Comparison of ENCODE assay signal across 12 cellular contexts in the genomic region with DNA sequence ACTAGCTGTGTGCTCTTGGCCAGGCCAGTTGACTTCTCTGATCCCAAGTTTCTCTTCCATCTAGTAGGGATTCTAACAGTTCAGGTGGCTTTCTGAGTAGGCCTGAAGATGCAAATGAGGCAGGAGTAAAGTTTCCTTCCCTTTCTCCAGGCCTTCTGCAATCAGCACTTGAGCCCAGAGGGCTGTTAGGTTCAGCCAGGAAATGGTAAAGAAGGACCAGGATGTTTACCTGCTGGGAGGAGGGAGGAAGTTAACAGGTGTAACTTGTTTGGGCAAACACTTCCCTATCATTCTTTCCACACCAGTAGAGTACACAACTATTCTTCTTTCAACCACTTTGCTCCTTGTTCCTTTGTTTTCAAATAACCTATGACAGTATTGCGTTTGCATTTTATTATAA. TPM values are rescaled to one million over a fixed set of nuclear protein-coding genes. Genes with fewer than 3 reads are reported as not detected.
DNase-seq lines count a peak whose midpoint lies in the region; ATAC-seq and TF ChIP-seq lines count a peak whose summit lies in the region.
"Had no signal": no experiment of that assay in that cellular context is flagged by ENCODE, and none has a peak within 500 bp of the region (broad histone marks: within the 10 kb centered on the region; RNA-seq: fewer than 3 reads in every experiment).

No MANE protein-coding gene starts in this region.

- TF ChIP-seq CTCF in epithelial cell of esophagus (IDR thresholded peaks at IDR 0.05; ENCODE audit: insufficient read depth, low read depth, low read length, missing control alignments) = no peak

- ATAC-seq in stimulated activated effector memory CD8-positive, alpha-beta T cell treated with anti-CD3 and anti-CD28 coated beads, Interleukin-12 subunit alpha, Interleukin-12 subunit beta, amount 100 ng/mL, for 72 hours = no peak
- ATAC-seq in GM18519 (IDR thresholded peaks at IDR 0.05; ENCODE audit: low FRiP score, unreplicated experiment) = no peak

- no peaks in the 10 kb centered on the region for H3K27me3 Mint-ChIP-seq in activated CD4-positive, alpha-beta T cell treated with anti-CD3 and anti-CD28 coated beads, Interleukin-2, amount 10 ng/mL, durations not matched to agents 24 days and 14 days

- H3K36me3 Mint-ChIP-seq in activated CD4-positive, alpha-beta T cell treated with anti-CD3 and anti-CD28 coated beads, Interleukin-2, amount 10 ng/mL, durations not matched to agents 24 days and 14 days (ENCODE audit: low read depth) = no peaks in the 10 kb centered on the region
- no peaks in the 10 kb centered on the region for H3K36me3 Mint-ChIP-seq in stimulated activated effector memory CD8-positive, alpha-beta T cell treated with anti-CD3 and anti-CD28 coated beads, Interleukin-12 subunit alpha, Interleukin-12 subunit beta, amount 100 ng/mL, for 72 hours

- H3K4me1 Mint-ChIP-seq in activated CD4-positive, alpha-beta T cell treated with anti-CD3 and anti-CD28 coated beads, Interleukin-2, amount 10 ng/mL, durations not matched to agents 24 days and 14 days = peaks cover 58% of the 10 kb centered on the region
- peaks cover 18% of the 10 kb centered on the region for H3K4me1 Mint-ChIP-seq in stimulated activated effector memory CD8-positive, alpha-beta T cell treated with anti-CD3 and anti-CD28 coated beads, Interleukin-12 subunit alpha, Interleukin-12 subunit beta, amount 100 ng/mL, for 72 hours

- DNase-seq in activated CD4-positive, alpha-beta T cell treated with anti-CD3 and anti-CD28 coated beads, Interleukin-2, amount 10 ng/mL, durations not matched to agents 24 days and 14 days = no peak
- no peak for DNase-seq in activated CD4-positive, alpha-beta T cell treated with anti-CD3 and anti-CD28 coated beads, Interleukin-2, amount 50 U/mL, for 48 hours
- DNase-seq in NCI-H774 (lab: John Stamatoyannopoulos, UW) = peak; percentile 53
- DNase-seq in epithelial cell of esophagus (ENCODE audit: low read depth) = peak; percentile 65
- no peak for DNase-seq in stimulated activated effector memory CD8-positive, alpha-beta T cell treated with anti-CD3 and anti-CD28 coated beads, Interleukin-12 subunit alpha, Interleukin-12 subunit beta, amount 100 ng/mL, for 72 hours (ENCODE audit: low spot score in 2 of 2)
- no peak for DNase-seq in NCI-H226
- no peak for DNase-seq in NCI-H1048 (lab: John Stamatoyannopoulos, UW)
- DNase-seq: aorta, DMS 273 treated with DMSO at 0.1 percent for 48 hours, glutamatergic neuron, spleen had no signal

- H3K27ac Mint-ChIP-seq in activated CD4-positive, alpha-beta T cell treated with anti-CD3 and anti-CD28 coated beads, Interleukin-2, amount 10 ng/mL, durations not matched to agents 24 days and 14 days = peak overlapping the region; percentile 93
- peak overlapping the region; percentile 81 for H3K27ac Mint-ChIP-seq in stimulated activated effector memory CD8-positive, alpha-beta T cell treated with anti-CD3 and anti-CD28 coated beads, Interleukin-12 subunit alpha, Interleukin-12 subunit beta, amount 100 ng/mL, for 72 hours

- H3K9me3 Mint-ChIP-seq in activated CD4-positive, alpha-beta T cell treated with anti-CD3 and anti-CD28 coated beads, Interleukin-2, amount 10 ng/mL, durations not matched to agents 24 days and 14 days = peaks cover 5% of the 10 kb centered on the region
- no peaks in the 10 kb centered on the region for H3K9me3 Mint-ChIP-seq in stimulated activated effector memory CD8-positive, alpha-beta T cell treated with anti-CD3 and anti-CD28 coated beads, Interleukin-12 subunit alpha, Interleukin-12 subunit beta, amount 100 ng/mL, for 72 hours

- H3K4me3 ChIP-seq in epithelial cell of esophagus (ENCODE audit: low read length) = no peak overlapping the region
- H3K4me3 ChIP-seq: spleen had no signal

- intact Hi-C loops in activated CD4-positive, alpha-beta T cell treated with anti-CD3 and anti-CD28 coated beads, Interleukin-2, amount 10 ng/mL, durations not matched to agents 24 days and 14 days (cut with micrococcal nuclease) = no loop called here

- peak overlapping the region; percentile 59 for H3K4me3 Mint-ChIP-seq in activated CD4-positive, alpha-beta T cell treated with anti-CD3 and anti-CD28 coated beads, Interleukin-2, amount 10 ng/mL, durations not matched to agents 24 days and 14 days
- peak overlapping the region; percentile 17 for H3K4me3 Mint-ChIP-seq in stimulated activated effector memory CD8-positive, alpha-beta T cell treated with anti-CD3 and anti-CD28 coated beads, Interleukin-12 subunit alpha, Interleukin-12 subunit beta, amount 100 ng/mL, for 72 hours

RNA-seq across cellular contexts. Expression of a gene that starts 13.3 kb away (rescaled TPM):
- 71.5 and 77.5 TPM in 2 replicates for total RNA-seq in activated CD4-positive, alpha-beta T cell treated with anti-CD3 and anti-CD28 coated beads, Interleukin-2, amount 10 ng/mL, durations not matched to agents 24 days and 14 days

Comparison
In these comparisons a context has a peak if more than half of its experiments do, and no peak if none do; other contexts are left out.
1. DNase-seq: peak in NCI-H774 (single experiment) and epithelial cell of esophagus (single experiment); none in activated CD4-positive, alpha-beta T cell treated with anti-CD3 and anti-CD28 coated beads, Interleukin-2, amount 10 ng/mL, durations not matched to agents 24 days and 14 days (single experiment), activated CD4-positive, alpha-beta T cell treated with anti-CD3 and anti-CD28 coated beads, Interleukin-2, amount 50 U/mL, for 48 hours (0 of 2), stimulated activated effector memory CD8-positive, alpha-beta T cell treated with anti-CD3 and anti-CD28 coated beads, Interleukin-12 subunit alpha, Interleukin-12 subunit beta, amount 100 ng/mL, for 72 hours (0 of 2), NCI-H226 (single experiment) and NCI-H1048 (single experiment).